23 cellular contexts compared by ENCODE assay signal in the genomic region with DNA sequence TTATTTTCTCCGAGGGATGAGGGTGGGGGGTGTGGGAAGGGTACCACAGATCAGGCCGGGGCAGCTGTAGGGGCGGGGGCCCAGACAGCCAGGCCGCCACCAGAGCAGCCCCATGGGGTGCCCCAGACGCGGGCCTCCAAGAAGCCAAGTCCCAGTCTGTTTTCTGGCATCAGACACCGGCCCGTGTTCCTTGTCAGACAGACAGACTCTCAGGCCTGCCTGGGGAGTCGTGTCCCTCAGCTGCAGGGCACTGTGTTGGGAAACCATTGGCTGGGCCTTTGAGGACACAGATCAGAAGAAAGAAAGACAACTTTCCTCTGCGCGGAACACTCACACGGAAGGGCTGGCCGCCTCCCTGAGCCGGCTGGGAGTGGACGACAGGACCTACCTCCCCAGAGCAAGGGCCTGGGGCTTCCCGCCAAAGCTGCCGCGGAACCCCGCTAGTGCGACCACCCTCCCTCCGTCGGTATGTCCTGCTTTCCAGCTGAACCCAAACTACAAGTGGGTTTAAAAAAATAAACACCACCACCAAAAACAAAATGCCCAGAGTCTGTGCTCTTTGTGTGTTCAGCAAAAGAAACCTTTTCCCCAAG.
DNase-seq lines count a peak whose midpoint lies in the region; ATAC-seq, FAIRE-seq and TF ChIP-seq lines count a peak whose summit lies in the region.
"Had no signal": no experiment of that assay in that cellular context is flagged by ENCODE, and none has a peak within 500 bp of the region (broad histone marks: within the 10 kb centered on the region; RNA-seq: fewer than 3 reads in every experiment).

No MANE protein-coding gene starts in this region.

- H3K27me3 ChIP-seq in brain microvascular endothelial cell (replicated peaks) (no peaks in the 10 kb centered on the region), tibial nerve (no peaks in the 10 kb centered on the region)
- H3K27me3 ChIP-seq: BLaER1, SJCRH30, stomach had no signal

- ATAC-seq in left cardiac atrium (peak; percentile 6 to 50), GM19324 (IDR thresholded peaks at IDR 0.05; ENCODE audit: low FRiP score, unreplicated experiment) (no peak)
- ATAC-seq: activated T-helper 17 cell treated with anti-CD3 and anti-CD28 coated beads, Interleukin-2, amount 50 U/mL, for 72 hours; mucosa of descending colon had no signal

- in situ Hi-C loops in brain microvascular endothelial cell (cut with HindIII; ENCODE audit: low pct_ligation_motif_present, low sequenced_read_pairs) = no loop called here

- H3K36me3 ChIP-seq in brain microvascular endothelial cell (replicated peaks) (peaks cover 3% of the 10 kb centered on the region), tibial nerve (peaks cover 0 to 28% (median 0%) of the 10 kb centered on the region in 3 donors)
- H3K36me3 ChIP-seq: SJCRH30 had no signal

- TSS peak; percentile 41 for BruUV-seq in Calu3 (replicated peaks; lab: Mats Ljungman, UMichigan)

- no peak for FAIRE-seq in HTR-8/SVneo (lab: Jason Lieb, UNC)
- FAIRE-seq: urothelium cell line had no signal

- CTCF ChIA-PET in Calu3 (lab: Charles Lee) = no interaction called here

- H3K4me3 ChIP-seq in brain microvascular endothelial cell (ENCODE audit: low read depth, low read length) (no peak overlapping the region), tibial nerve (no peak overlapping the region)
- H3K4me3 ChIP-seq: BLaER1, mucosa of descending colon, SJCRH30, stomach had no signal

- H3K4me3 Mint-ChIP-seq in Calu3 (ENCODE audit: low read depth, unreplicated experiment) = no peak overlapping the region
- H3K4me3 Mint-ChIP-seq: activated CD4-positive, alpha-beta T cell treated with anti-CD3 and anti-CD28 coated beads, Interleukin-2, amount 10 ng/mL, durations not matched to agents 24 days and 14 days; activated naive CD8-positive, alpha-beta T cell; activated T-helper 17 cell treated with anti-CD3 and anti-CD28 coated beads, Interleukin-2, amount 50 U/mL, for 72 hours; T-helper 1 cell treated with Interleukin-12 subunit alpha and Interleukin-12 subunit beta and Interleukin-4 antibody, amounts not matched to agents 30 μg/mL and 1 μg/mL, for 36 hours had no signal

- 82 to 96% methylated on average over 21 of the region's 22 CpGs for WGBS in tibial nerve, 2 donors

- DNase-seq in Calu3 = no peak
- no peak for DNase-seq in brain microvascular endothelial cell
- DNase-seq in left cardiac atrium = peak; percentile 72
- peak; percentile 90 for DNase-seq in posterior vena cava (ENCODE audit: low spot score)
- no peak for DNase-seq in tibial nerve (ENCODE audit: low spot score in 2 of 2)
- no peak for DNase-seq in SW 1271 (lab: John Stamatoyannopoulos, UW)
- DNase-seq in HTR-8/SVneo (ENCODE audit: insufficient read length, low spot score) = no peak
- DNase-seq: activated CD4-positive, alpha-beta T cell treated with anti-CD3 and anti-CD28 coated beads, Interleukin-2, amount 10 ng/mL, durations not matched to agents 24 days and 14 days; Karpas-422; NCI-H1694 treated with DMSO at 0.1 percent for 48 hours; NCI-H69; OCI-M1; SJCRH30; stimulated activated CD4-positive, alpha-beta T cell treated with anti-CD3 and anti-CD28 coated beads, Interleukin-4, amount 100 ng/mL, for 24 hours; stomach had no signal

- no peaks in the 10 kb centered on the region for H3K36me3 Mint-ChIP-seq in Calu3 (ENCODE audit: insufficient read depth, unreplicated experiment)
- H3K36me3 Mint-ChIP-seq: activated naive CD8-positive, alpha-beta T cell had no signal

- no peaks in the 10 kb centered on the region for H3K9me3 Mint-ChIP-seq in Calu3 (ENCODE audit: low read depth, unreplicated experiment)
- H3K9me3 Mint-ChIP-seq: activated CD4-positive, alpha-beta T cell treated with anti-CD3 and anti-CD28 coated beads, Interleukin-2, amount 10 ng/mL, durations not matched to agents 24 days and 14 days; activated T-helper 17 cell treated with anti-CD3 and anti-CD28 coated beads, Interleukin-2, amount 50 U/mL, for 72 hours; neural crest cell had no signal

- peaks cover 0 to 16% (median 0%) of the 10 kb centered on the region in 4 donors for H3K9me3 ChIP-seq in tibial nerve
- H3K9me3 ChIP-seq: BLaER1, mucosa of descending colon, SJCRH30, stomach had no signal

- H3K27ac ChIP-seq in brain microvascular endothelial cell = peak overlapping the region; percentile 75
- H3K27ac ChIP-seq in tibial nerve = peak overlapping the region in 1 of 4 donors; percentile 0
- H3K27ac ChIP-seq: SJCRH30, stomach had no signal

- H3K4me1 Mint-ChIP-seq in Calu3 (ENCODE audit: low read depth, unreplicated experiment) = no peaks in the 10 kb centered on the region

- H3K27me3 Mint-ChIP-seq in Calu3 (ENCODE audit: unreplicated experiment) = no peaks in the 10 kb centered on the region
- H3K27me3 Mint-ChIP-seq: activated CD4-positive, alpha-beta T cell treated with anti-CD3 and anti-CD28 coated beads, Interleukin-2, amount 10 ng/mL, durations not matched to agents 24 days and 14 days; activated naive CD8-positive, alpha-beta T cell; activated T-helper 17 cell treated with anti-CD3 and anti-CD28 coated beads, Interleukin-2, amount 50 U/mL, for 72 hours had no signal

- peak in 1 of 2 donors; percentile 24 for TF ChIP-seq EP300 in tibial nerve (IDR thresholded peaks at IDR 0.05)

- H3K27ac Mint-ChIP-seq in Calu3 (ENCODE audit: unreplicated experiment) = no peak overlapping the region
- H3K27ac Mint-ChIP-seq: activated CD4-positive, alpha-beta T cell treated with anti-CD3 and anti-CD28 coated beads, Interleukin-2, amount 10 ng/mL, durations not matched to agents 24 days and 14 days; activated naive CD8-positive, alpha-beta T cell; T-helper 1 cell treated with Interleukin-12 subunit alpha and Interleukin-12 subunit beta and Interleukin-4 antibody, amounts not matched to agents 30 μg/mL and 1 μg/mL, for 36 hours had no signal

- TF ChIP-seq CTCF in Calu3 (IDR thresholded peaks at IDR 0.05; ENCODE audit: unreplicated experiment) (no peak), brain microvascular endothelial cell (IDR thresholded peaks at IDR 0.05; ENCODE audit: low read depth, low read length, missing control alignments) (no peak), tibial nerve (IDR thresholded peaks at IDR 0.05) (no peak)

- no peak for TF ChIP-seq POLR2A in tibial nerve (IDR thresholded peaks at IDR 0.05)

- intact Hi-C loops in Calu3 (cut with micrococcal nuclease; ENCODE audit: unreplicated experiment) = no loop called here
- intact Hi-C loops in left cardiac atrium (cut with DNase I) = no loop called here
- intact Hi-C loops in posterior vena cava (cut with DNase I) = loop anchor here in 1 of 2 donors (5.0 kb wide), 1 partner anchor 85 kb away; no protein-coding TSS in a partner anchor

- peaks cover 0 to 18% (median 0%) of the 10 kb centered on the region in 4 donors for H3K4me1 ChIP-seq in tibial nerve

Comparison
In these comparisons a context has a peak if more than half of its experiments do, and no peak if none do; other contexts are left out.
1. DNase-seq: peak in left cardiac atrium (single experiment) and posterior vena cava (single experiment); none in Calu3 (single experiment), brain microvascular endothelial cell (single experiment), tibial nerve (0 of 2), SW 1271 (0 of 2) and HTR-8/SVneo (single experiment).